27 cellular contexts compared by ENCODE assay signal in the genomic region with DNA sequence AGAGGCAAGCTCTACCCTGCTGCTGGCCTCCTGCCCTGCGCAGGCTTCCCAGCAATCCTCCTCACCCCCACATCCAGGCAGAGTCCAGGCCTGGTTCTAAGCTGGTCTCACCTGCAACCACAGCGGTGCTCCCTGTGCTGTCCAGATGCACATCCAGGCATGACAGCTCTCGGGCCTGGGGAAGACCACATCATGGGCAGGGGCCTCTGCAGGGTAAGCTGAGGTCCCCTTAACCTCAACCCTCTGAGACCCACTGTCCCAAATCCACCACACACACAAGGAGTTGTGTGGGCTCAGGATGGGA. TPM values are rescaled to one million over a fixed set of nuclear protein-coding genes. Genes with fewer than 3 reads are reported as not detected.
"Had no signal": no experiment of that assay in that cellular context is flagged by ENCODE, and none has a peak within 500 bp of the region (broad histone marks: within the 10 kb centered on the region; RNA-seq: fewer than 3 reads in every experiment).

No MANE protein-coding gene starts in this region.

- H3K36me3 Mint-ChIP-seq: mesothelial cell of epicardium, naive B cell had no signal

- H3K9me3 Mint-ChIP-seq: activated T-cell treated with anti-CD3 and anti-CD28 coated beads, Interleukin-2, amount 50 U/mL, for 72 hours; mesothelial cell of epicardium; naive B cell; nephron progenitor cell; stimulated activated naive CD8-positive, alpha-beta T cell treated with anti-CD3 and anti-CD28 coated beads, Interleukin-15, amount 100 ng/mL, for 72 hours had no signal

- H3K4me1 ChIP-seq: left ventricle myocardium inferior, right lobe of liver had no signal

- H3K27ac Mint-ChIP-seq: activated T-cell treated with anti-CD3 and anti-CD28 coated beads, Interleukin-2, amount 50 U/mL, for 72 hours; mesothelial cell of epicardium; naive B cell; nephron progenitor cell; progenitor cell of endocrine pancreas; stimulated activated naive CD8-positive, alpha-beta T cell treated with anti-CD3 and anti-CD28 coated beads, Interleukin-15, amount 100 ng/mL, for 72 hours had no signal

- H3K4me3 ChIP-seq: esophagus muscularis mucosa, heart left ventricle, left ventricle myocardium inferior, lung, ovary, right lobe of liver, skin epidermis, tibial artery had no signal

- DNase-seq: activated CD4-positive, alpha-beta T cell treated with anti-CD3 and anti-CD28 coated beads for 4 hours; activated CD4-positive, alpha-beta T cell treated with anti-CD3 and anti-CD28 coated beads, Interleukin-2, amount 50 U/mL, for 4 hours; activated gamma-delta T cell; activated naive CD4-positive, alpha-beta T cell treated with anti-CD3 and anti-CD28 coated beads, Interleukin-2, amount 50 U/mL, for 16 hours; activated T-cell treated with anti-CD3 and anti-CD28 coated beads, Interleukin-2, amount 50 U/mL, for 72 hours; amniotic stem cell; brain microvascular endothelial cell; foreskin keratinocyte; heart left ventricle; left ventricle myocardium inferior; naive B cell; nephron progenitor cell; ovary; right lobe of liver; stimulated activated CD4-positive, alpha-beta T cell treated with anti-CD3 and anti-CD28 coated beads, Interleukin-12 subunit alpha, Interleukin-12 subunit beta, amount 100 ng/mL, for 4 hours; stimulated activated CD4-positive, alpha-beta T cell treated with anti-CD3 and anti-CD28 coated beads, Interleukin-4, amount 100 ng/mL, for 1 hour; stimulated activated naive CD8-positive, alpha-beta T cell treated with anti-CD3 and anti-CD28 coated beads, Interleukin-15, amount 100 ng/mL, for 72 hours had no signal

- H3K27me3 ChIP-seq: foreskin keratinocyte, ovary, right lobe of liver had no signal

- H3K4me3 Mint-ChIP-seq: activated T-cell treated with anti-CD3 and anti-CD28 coated beads, Interleukin-2, amount 50 U/mL, for 72 hours; mesothelial cell of epicardium; naive B cell; nephron progenitor cell had no signal

- H3K36me3 ChIP-seq: brain microvascular endothelial cell, esophagus muscularis mucosa, heart left ventricle, left ventricle myocardium inferior, ovary, right lobe of liver, tibial artery had no signal

- H3K9me3 ChIP-seq: esophagus muscularis mucosa, heart left ventricle, left ventricle myocardium inferior, ovary, right lobe of liver, tibial artery had no signal

- ATAC-seq: foreskin keratinocyte, heart left ventricle had no signal

- H3K27ac ChIP-seq: brain microvascular endothelial cell, esophagus muscularis mucosa, heart left ventricle, left ventricle myocardium inferior, ovary, right lobe of liver, tibial artery had no signal

RNA-seq across cellular contexts. Expression of a gene that starts 10.8 kb away (rescaled TPM):
- total RNA-seq: activated T-cell treated with anti-CD3 and anti-CD28 coated beads, Interleukin-2, amount 50 U/mL, for 72 hours; astrocyte; chondrocyte; esophagus muscularis mucosa; heart left ventricle; left ventricle myocardium inferior; mesothelial cell of epicardium; progenitor cell of endocrine pancreas; renal cortical epithelial cell; right lobe of liver; T-helper 1 cell treated with Interleukin-12 subunit alpha and Interleukin-12 subunit beta and Interleukin-4 antibody, amounts not matched to agents 30 ng/mL and 1 ng/mL, for 36 hours had no signal
- polyA plus RNA-seq: heart left ventricle, ovary had no signal
